ENCODE assay signal across 23 cellular contexts in genomic region chr4:129598582-129598981, GRCh38.
A peak's percentile ranks its signal among the peaks of the same experiment; 100 is the strongest.
DNase-seq lines count a peak whose midpoint lies in the region; ATAC-seq, FAIRE-seq and TF ChIP-seq lines count a peak whose summit lies in the region.
"Had no signal": no experiment of that assay in that cellular context is flagged by ENCODE, and none has a peak within 500 bp of the region (broad histone marks: within the 10 kb centered on the region; RNA-seq: fewer than 3 reads in every experiment).

No MANE protein-coding gene starts in this region.

- no peak for TF ChIP-seq CTCF in HepG2 (CRISPR knock-in tag; IDR thresholded peaks at IDR 0.05)
- TF ChIP-seq CTCF in right lobe of liver (IDR thresholded peaks at IDR 0.05), result no peak
- no peak for TF ChIP-seq CTCF in K562 (IDR thresholded peaks at IDR 0.05 in 2 of 3, conservative IDR thresholded peaks at IDR 0.05 in 1 of 3; ENCODE audit: insufficient read depth in 2 of 3, low read depth in 1 of 3, low read length in 3 of 3)

- intact Hi-C loops in HepG2 (cut with micrococcal nuclease; ENCODE audit: unreplicated experiment) (no loop called here), right lobe of liver (cut with DNase I) (no loop called here), K562 (cut with micrococcal nuclease) (no loop called here), sciatic nerve (cut with DNase I) (no loop called here)

- no peak for ATAC-seq in HepG2
- no peak for ATAC-seq in right lobe of liver
- ATAC-seq in K562, result no peak
- ATAC-seq in sciatic nerve, result peak; percentile 56
- ATAC-seq: A549 had no signal

- TF ChIP-seq POLR2A in HepG2 (IDR thresholded peaks at IDR 0.05; ENCODE audit: insufficient read depth in 1 of 2, low read depth in 2 of 2, low read length in 2 of 2) (no peak), right lobe of liver (IDR thresholded peaks at IDR 0.05) (no peak), K562 (conservative IDR thresholded peaks at IDR 0.05) (no peak)

- BruUV-seq in HepG2 (replicated peaks; lab: Mats Ljungman, UMichigan), result no TSS peak
- BruUV-seq in K562 (replicated peaks; lab: Mats Ljungman, UMichigan), result no TSS peak

- H3K9ac ChIP-seq in HepG2 (ENCODE audit: insufficient read depth, low read depth, low read length), result no peak overlapping the region
- no peak overlapping the region for H3K9ac ChIP-seq in K562 (ENCODE audit: insufficient read depth in 1 of 2, low read depth in 2 of 2, low read length in 2 of 2)
- H3K9ac ChIP-seq: BLaER1 treated with 17β-estradiol and CSF1 and Interleukin-3, amounts not matched to agents 10 nM and 100 nM had no signal

- POLR2A ChIA-PET in HepG2 (lab: Yijun Ruan, JAX), result no interaction called here
- POLR2A ChIA-PET in K562 (lab: Yijun Ruan, JAX), result no interaction called here

- TF ChIP-seq RAD21 in HepG2 (CRISPR knock-in tag; IDR thresholded peaks at IDR 0.05) (no peak), K562 (CRISPR knock-in tag; conservative IDR thresholded peaks at IDR 0.05 in 1 of 2, IDR thresholded peaks at IDR 0.05 in 1 of 2) (no peak)

- H3K4me2 ChIP-seq in HepG2 (ENCODE audit: low read depth, low read length) (no peak overlapping the region), K562 (ENCODE audit: insufficient read depth, low read length) (no peak overlapping the region)
- H3K4me2 ChIP-seq: A549; BLaER1 treated with 17β-estradiol and CSF1 and Interleukin-3, amounts not matched to agents 10 nM and 100 nM had no signal

- no peak overlapping the region for H2AFZ ChIP-seq in HepG2 (ENCODE audit: low read length)
- H2AFZ ChIP-seq in K562 (ENCODE audit: low read depth, low read length), result no peak overlapping the region

- H3K9me1 ChIP-seq in K562 (ENCODE audit: control insufficient read depth, insufficient read depth, low read length), result no peaks in the 10 kb centered on the region

- H3K27ac ChIP-seq in HepG2 (ENCODE audit: extremely low read length, insufficient read depth, low read length) (no peak overlapping the region), right lobe of liver (no peak overlapping the region), K562 (ENCODE audit: extremely low read depth, low read depth, low read length) (no peak overlapping the region)
- H3K27ac ChIP-seq: A549; BLaER1 treated with 17β-estradiol and CSF1 and Interleukin-3, amounts not matched to agents 10 nM and 100 nM had no signal

- H3K9me3 ChIP-seq in HepG2 (ENCODE audit: low read length) (peaks cover 7% of the 10 kb centered on the region), right lobe of liver (peaks cover 0 to under 1% (median 0%) of the 10 kb centered on the region in 4 donors), K562 (replicated peaks; ENCODE audit: control insufficient read depth, insufficient read depth, low read depth, low read length) (no peaks in the 10 kb centered on the region)
- H3K9me3 ChIP-seq: A549, BE2C, HAP-1 had no signal

- TF ChIP-seq EP300 in HepG2 (IDR thresholded peaks at IDR 0.05; ENCODE audit: low read depth in 2 of 2, low read length in 2 of 2) (no peak), HepG2 (CRISPR knock-in tag; IDR thresholded peaks at IDR 0.05; ENCODE audit: borderline replicate concordance) (no peak), K562 (IDR thresholded peaks at IDR 0.05; ENCODE audit: low read length) (no peak)

- H3K4me3 ChIP-seq in HepG2 (replicated peaks in 1 of 3; ENCODE audit: insufficient read depth in 1 of 3, low read depth in 2 of 3, low read length in 3 of 3) (no peak overlapping the region), right lobe of liver (no peak overlapping the region), K562 (no peak overlapping the region)
- H3K4me3 ChIP-seq: A549; BLaER1 treated with 17β-estradiol and CSF1 and Interleukin-3, amounts not matched to agents 10 nM and 100 nM; HAP-1 had no signal

- CTCF ChIA-PET in HepG2 (lab: Yijun Ruan, JAX; ENCODE audit: low intra/inter-chr PET ratio, low total read pairs), result no interaction called here
- CTCF ChIA-PET in K562 (lab: Yijun Ruan, JAX; ENCODE audit: low intra/inter-chr PET ratio), result no interaction called here

- no peaks in the 10 kb centered on the region for H3K4me1 ChIP-seq in HepG2 (ENCODE audit: insufficient read depth, low read length)
- no peaks in the 10 kb centered on the region for H3K4me1 ChIP-seq in right lobe of liver
- H3K4me1 ChIP-seq in K562 (replicated peaks in 1 of 2; ENCODE audit: control insufficient read depth in 2 of 2, insufficient read depth in 2 of 2, low read length in 2 of 2), result no peaks in the 10 kb centered on the region
- H3K4me1 ChIP-seq: A549, BE2C, HAP-1 had no signal

- H3K27me3 ChIP-seq in HepG2 (ENCODE audit: control insufficient read depth in 1 of 2, insufficient read depth in 2 of 2, low read length in 2 of 2), result no peaks in the 10 kb centered on the region
- H3K27me3 ChIP-seq in right lobe of liver, result no peaks in the 10 kb centered on the region
- no peaks in the 10 kb centered on the region for H3K27me3 ChIP-seq in K562 (ENCODE audit: control insufficient read depth in 2 of 2, insufficient read depth in 2 of 2, low read length in 2 of 2)
- H3K27me3 ChIP-seq: BE2C; BLaER1 treated with 17β-estradiol and CSF1 and Interleukin-3, amounts not matched to agents 10 nM and 100 nM had no signal

- H3K36me3 ChIP-seq in HepG2 (replicated peaks in 1 of 2; ENCODE audit: control insufficient read depth in 1 of 2, insufficient read depth in 2 of 2, low read length in 2 of 2) (no peaks in the 10 kb centered on the region), right lobe of liver (no peaks in the 10 kb centered on the region), K562 (ENCODE audit: control insufficient read depth, insufficient read depth, low read length) (no peaks in the 10 kb centered on the region)
- H3K36me3 ChIP-seq: BE2C; BLaER1 treated with 17β-estradiol and CSF1 and Interleukin-3, amounts not matched to agents 10 nM and 100 nM; HAP-1 had no signal

- H4K20me1 ChIP-seq in HepG2 (ENCODE audit: insufficient read depth, low read length) (no peaks in the 10 kb centered on the region), K562 (replicated peaks; ENCODE audit: control insufficient read depth, insufficient read depth, low read length) (no peaks in the 10 kb centered on the region)
- H4K20me1 ChIP-seq: BLaER1 treated with 17β-estradiol and CSF1 and Interleukin-3, amounts not matched to agents 10 nM and 100 nM had no signal

- no peaks in the 10 kb centered on the region for H3K79me2 ChIP-seq in HepG2 (ENCODE audit: insufficient read depth, low read length)
- H3K79me2 ChIP-seq in K562 (ENCODE audit: control insufficient read depth, insufficient read depth, low read length), result no peaks in the 10 kb centered on the region

- no peak for FAIRE-seq in HepG2 (lab: Jason Lieb, UNC)
- FAIRE-seq in K562 (lab: Jason Lieb, UNC), result no peak
- FAIRE-seq: A549, D721Med, G401.6, GM12892, H54 had no signal

- no peak for DNase-seq in HepG2 (ENCODE audit: low spot score)
- DNase-seq in right lobe of liver, result no peak
- DNase-seq in K562 (ENCODE audit: extremely low read depth in 1 of 4, low spot score in 3 of 4), result no peak
- DNase-seq in sciatic nerve (ENCODE audit: low spot score), result no peak
- no peak for DNase-seq in stimulated activated CD4-positive, alpha-beta T cell treated with anti-CD3 and anti-CD28 coated beads, Interleukin-1b, Interleukin-23, amount 100 ng/mL, for 48 hours
- no peak for DNase-seq in G401 (ENCODE audit: low spot score)
- DNase-seq: 8988T; ACHN; AML-193; BE2C; CD4-positive, alpha-beta T cell; CD8-positive, alpha-beta memory T cell; DMS 273 treated with DMSO at 0.1 percent for 48 hours; DMS79; GOT3; HFFc6 had no signal

- in situ Hi-C loops in HepG2 (cut with HindIII; ENCODE audit: extremely low pct_ligation_motif_present, low pct_unique_long_range_greater_than_20kb), result no loop called here
- in situ Hi-C loops in K562 (cut with MboI), result no loop called here
- in situ Hi-C loops in G401 (cut with HindIII; ENCODE audit: low sequenced_read_pairs), result no loop called here

TF ChIP-seq in HepG2, 621 proteins besides CTCF, POLR2A, EP300 and RAD21 (continues in another document):
- TF ChIP-seq, protein P1, sequence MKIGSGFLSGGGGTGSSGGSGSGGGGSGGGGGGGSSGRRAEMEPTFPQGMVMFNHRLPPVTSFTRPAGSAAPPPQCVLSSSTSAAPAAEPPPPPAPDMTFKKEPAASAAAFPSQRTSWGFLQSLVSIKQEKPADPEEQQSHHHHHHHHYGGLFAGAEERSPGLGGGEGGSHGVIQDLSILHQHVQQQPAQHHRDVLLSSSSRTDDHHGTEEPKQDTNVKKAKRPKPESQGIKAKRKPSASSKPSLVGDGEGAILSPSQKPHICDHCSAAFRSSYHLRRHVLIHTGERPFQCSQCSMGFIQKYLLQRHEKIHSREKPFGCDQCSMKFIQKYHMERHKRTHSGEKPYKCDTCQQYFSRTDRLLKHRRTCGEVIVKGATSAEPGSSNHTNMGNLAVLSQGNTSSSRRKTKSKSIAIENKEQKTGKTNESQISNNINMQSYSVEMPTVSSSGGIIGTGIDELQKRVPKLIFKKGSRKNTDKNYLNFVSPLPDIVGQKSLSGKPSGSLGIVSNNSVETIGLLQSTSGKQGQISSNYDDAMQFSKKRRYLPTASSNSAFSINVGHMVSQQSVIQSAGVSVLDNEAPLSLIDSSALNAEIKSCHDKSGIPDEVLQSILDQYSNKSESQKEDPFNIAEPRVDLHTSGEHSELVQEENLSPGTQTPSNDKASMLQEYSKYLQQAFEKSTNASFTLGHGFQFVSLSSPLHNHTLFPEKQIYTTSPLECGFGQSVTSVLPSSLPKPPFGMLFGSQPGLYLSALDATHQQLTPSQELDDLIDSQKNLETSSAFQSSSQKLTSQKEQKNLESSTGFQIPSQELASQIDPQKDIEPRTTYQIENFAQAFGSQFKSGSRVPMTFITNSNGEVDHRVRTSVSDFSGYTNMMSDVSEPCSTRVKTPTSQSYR (CRISPR knock-in tag; IDR thresholded peaks at IDR 0.05; ENCODE audit: borderline replicate concordance), result no peak

TF ChIP-seq in K562, 482 proteins besides CTCF, POLR2A, EP300 and RAD21 (continues in another document):
- TF ChIP-seq CEBPG (CRISPR knock-in tag; IDR thresholded peaks at IDR 0.05) (no peak), CEBPG (tag; conservative IDR thresholded peaks at IDR 0.05 in 1 of 2, IDR thresholded peaks at IDR 0.05 in 1 of 2) (peak in 1 of 2 experiments; percentile 71; a peak in 2 of 4 replicates), CEBPB (tag; IDR thresholded peaks at IDR 0.05) (peak; percentile 41; the same call in 1 of the 2 replicates)

Comparison
In these comparisons a context has a peak if more than half of its experiments do, and no peak if none do; other contexts are left out.
1. Of the 241 proteins assayed by ChIP-seq in both HepG2 and K562: peak only in HepG2: none; only in K562: none; in both: CEBPB; in neither: 239; mixed calls (peak in some experiments, not most) for 1.